In the genomic region with DNA sequence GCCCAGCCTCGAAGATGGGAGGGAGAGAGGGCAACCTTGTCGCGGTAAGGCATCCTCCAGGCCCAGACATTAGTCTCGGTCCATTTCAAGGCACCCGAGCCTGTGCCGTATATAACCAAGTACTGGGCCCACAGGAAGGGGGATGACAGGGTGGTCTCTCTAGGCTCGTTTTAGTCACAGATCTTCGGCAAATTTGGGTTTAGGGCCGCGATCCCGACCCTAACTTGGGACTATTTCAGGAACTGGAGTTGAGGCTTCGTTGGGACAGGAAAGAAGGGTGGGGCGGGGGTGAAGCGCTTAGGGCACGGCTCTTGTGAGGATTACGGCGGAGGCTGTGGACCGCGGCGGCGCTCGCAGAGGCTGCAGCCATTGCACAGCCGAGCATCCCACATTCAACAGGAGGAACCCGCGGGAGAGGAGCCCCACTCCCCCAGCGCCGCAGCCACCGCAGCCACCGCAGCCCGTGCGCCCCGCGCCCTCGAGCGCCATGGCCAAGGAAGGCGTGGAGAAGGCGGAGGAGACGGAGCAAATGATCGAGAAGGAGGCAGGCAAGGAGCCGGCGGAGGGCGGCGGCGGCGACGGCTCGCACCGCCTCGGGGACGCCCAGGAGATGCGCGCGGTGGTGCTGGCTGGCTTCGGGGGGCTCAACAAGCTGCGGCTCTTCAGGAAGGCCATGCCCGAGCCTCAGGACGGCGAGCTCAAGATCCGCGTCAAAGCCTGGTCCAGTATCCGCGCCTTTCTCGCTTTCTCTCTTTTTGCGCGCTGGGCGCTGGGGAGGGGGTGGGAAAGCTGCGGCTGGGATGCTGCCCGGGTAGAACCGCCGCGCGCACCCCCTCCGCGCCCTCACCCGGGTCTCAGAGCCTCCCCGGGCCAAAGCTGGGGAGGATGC, we compare ENCODE assay signal across 9 cellular contexts. TPM values are rescaled to one million over a fixed set of nuclear protein-coding genes. Genes with fewer than 3 reads are reported as not detected.
DNase-seq lines count a peak whose midpoint lies in the region; ATAC-seq, FAIRE-seq and TF ChIP-seq lines count a peak whose summit lies in the region.
"Had no signal": no experiment of that assay in that cellular context is flagged by ENCODE, and none has a peak within 500 bp of the region (broad histone marks: within the 10 kb centered on the region; RNA-seq: fewer than 3 reads in every experiment).

A gene with protein sequence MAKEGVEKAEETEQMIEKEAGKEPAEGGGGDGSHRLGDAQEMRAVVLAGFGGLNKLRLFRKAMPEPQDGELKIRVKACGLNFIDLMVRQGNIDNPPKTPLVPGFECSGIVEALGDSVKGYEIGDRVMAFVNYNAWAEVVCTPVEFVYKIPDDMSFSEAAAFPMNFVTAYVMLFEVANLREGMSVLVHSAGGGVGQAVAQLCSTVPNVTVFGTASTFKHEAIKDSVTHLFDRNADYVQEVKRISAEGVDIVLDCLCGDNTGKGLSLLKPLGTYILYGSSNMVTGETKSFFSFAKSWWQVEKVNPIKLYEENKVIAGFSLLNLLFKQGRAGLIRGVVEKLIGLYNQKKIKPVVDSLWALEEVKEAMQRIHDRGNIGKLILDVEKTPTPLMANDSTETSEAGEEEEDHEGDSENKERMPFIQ (plus strand): TSS at position 369 of the 889 bp plus-strand sequence. CDS start 119 bp downstream, at position 488.

- ATAC-seq in HepG2 = peak; percentile 82
- ATAC-seq in HG02763 (IDR thresholded peaks at IDR 0.05; ENCODE audit: unreplicated experiment) = no peak
- ATAC-seq: left colon had no signal

- H3K4me3 ChIP-seq in AG04449 (ENCODE audit: low read depth, low read length) (peak within 1 kb of the TSS; percentile 85), NT2/D1 (ENCODE audit: insufficient read length, low read depth) (peak within 1 kb of the TSS; percentile 83), duodenal mucosa (ENCODE audit: low read depth in 1 of 2, low read length in 2 of 2) (peak within 1 kb of the TSS; percentile 25 to 50), HepG2 (replicated peaks in 1 of 3; ENCODE audit: insufficient read depth in 1 of 3, low read depth in 2 of 3, low read length in 3 of 3) (peak within 1 kb of the TSS in 1 of 3 experiments; percentile 34; a peak in 1 of 6 replicates), stomach (peak within 1 kb of the TSS; percentile 46 to 62 (median 52))

- TF ChIP-seq RAD21 in HepG2 (CRISPR knock-in tag; IDR thresholded peaks at IDR 0.05) = no peak

- POLR2A ChIA-PET in AG04449 (lab: Yijun Ruan, JAX) = interaction anchor here (1.0 to 1.7 kb wide), 2 partner anchors 8 to 45 kb away, joined by 3 to 6 read pairs; no protein-coding TSS in a partner anchor
- POLR2A ChIA-PET in HepG2 (lab: Yijun Ruan, JAX) = no interaction called here

- no peak for DNase-seq in AG04449 (ENCODE audit: low read depth, low spot score)
- DNase-seq in GM13976 (ENCODE audit: low spot score) = peak; percentile 48
- peak; percentile 44 for DNase-seq in NT2/D1 (ENCODE audit: low read depth, low spot score)
- no peak for DNase-seq in HepG2 (ENCODE audit: low spot score)
- DNase-seq in stomach = no peak
- DNase-seq in NCI-H2107 (lab: John Stamatoyannopoulos, UW) = no peak

- peak within 1 kb of the TSS; percentile 21; the same call in 1 of the 2 replicates for H3K4me2 ChIP-seq in HepG2 (ENCODE audit: low read depth, low read length)

- H3K9me3 ChIP-seq in NT2/D1 (ENCODE audit: insufficient read depth, low read length) = peaks cover 13% of the 10 kb centered on the region; the same call in 1 of the 2 replicates
- H3K9me3 ChIP-seq in duodenal mucosa (ENCODE audit: control insufficient read depth in 1 of 2, low read length in 2 of 2) = no peaks in the 10 kb centered on the region
- no peaks in the 10 kb centered on the region for H3K9me3 ChIP-seq in HepG2 (ENCODE audit: low read length)
- no peaks in the 10 kb centered on the region for H3K9me3 ChIP-seq in stomach

- no peak within 1 kb of the TSS for H3K27ac ChIP-seq in duodenal mucosa (ENCODE audit: low read depth, low read length)
- no peak within 1 kb of the TSS for H3K27ac ChIP-seq in HepG2 (ENCODE audit: extremely low read length, insufficient read depth, low read length)
- H3K27ac ChIP-seq in stomach = no peak within 1 kb of the TSS

- peaks cover 38% of the 10 kb centered on the region for H3K27me3 ChIP-seq in NT2/D1 (ENCODE audit: insufficient read depth, insufficient read length)
- peaks cover 28 to 40% of the 10 kb centered on the region in 2 donors for H3K27me3 ChIP-seq in duodenal mucosa (ENCODE audit: control insufficient read depth in 1 of 2, insufficient read depth in 2 of 2, low read length in 2 of 2)
- H3K27me3 ChIP-seq in HepG2 (ENCODE audit: control insufficient read depth in 1 of 2, insufficient read depth in 2 of 2, low read length in 2 of 2) = peaks cover 4 to 48% of the 10 kb centered on the region in 2 experiments; a peak in 4 of 5 replicates
- H3K27me3 ChIP-seq in stomach = peaks cover 16 to 81% (median 27%) of the 10 kb centered on the region in 3 donors

- H2AFZ ChIP-seq in HepG2 (ENCODE audit: low read length) = no peak within 1 kb of the TSS

- no TSS peak for BruUV-seq in HepG2 (replicated peaks; lab: Mats Ljungman, UMichigan)

- H3K4me1 ChIP-seq in NT2/D1 (ENCODE audit: insufficient read depth, insufficient read length) (no peaks in the 10 kb centered on the region), duodenal mucosa (ENCODE audit: control insufficient read depth in 1 of 2, insufficient read depth in 2 of 2, low read length in 2 of 2) (no peaks in the 10 kb centered on the region), HepG2 (ENCODE audit: insufficient read depth, low read length) (peaks cover 6% of the 10 kb centered on the region), stomach (peaks cover 6 to 19% (median 15%) of the 10 kb centered on the region in 4 donors)

- intact Hi-C loops in HepG2 (cut with micrococcal nuclease; ENCODE audit: unreplicated experiment) = no loop called here
- intact Hi-C loops in stomach (cut with DNase I; ENCODE audit: low total_unique reads) = no loop called here

- no peaks in the 10 kb centered on the region for H4K20me1 ChIP-seq in HepG2 (ENCODE audit: insufficient read depth, low read length)

- FAIRE-seq in HepG2 (lab: Jason Lieb, UNC) = no peak

- H3K9ac ChIP-seq in NT2/D1 (ENCODE audit: insufficient read length, low read depth) = peak within 1 kb of the TSS; percentile 81
- H3K9ac ChIP-seq in duodenal mucosa (ENCODE audit: low read depth in 1 of 2, low read length in 2 of 2) = no peak within 1 kb of the TSS
- H3K9ac ChIP-seq in HepG2 (ENCODE audit: insufficient read depth, low read depth, low read length) = no peak within 1 kb of the TSS

- in situ Hi-C loops in GM13976 (cut with MboI; ENCODE audit: low sequenced_read_pairs, unreplicated experiment) (no loop called here), HepG2 (cut with HindIII; ENCODE audit: extremely low pct_ligation_motif_present, low pct_unique_long_range_greater_than_20kb) (loop anchor here (25.0 kb wide), 1 partner anchor 174 kb away; no protein-coding TSS in a partner anchor)

- H3K36me3 ChIP-seq in NT2/D1 (ENCODE audit: insufficient read depth, insufficient read length, low read length) (no peaks in the 10 kb centered on the region), duodenal mucosa (ENCODE audit: control insufficient read depth in 1 of 2, insufficient read depth in 2 of 2, low read length in 2 of 2) (no peaks in the 10 kb centered on the region), HepG2 (replicated peaks in 1 of 2; ENCODE audit: control insufficient read depth in 1 of 2, insufficient read depth in 2 of 2, low read length in 2 of 2) (no peaks in the 10 kb centered on the region), stomach (no peaks in the 10 kb centered on the region)

- no peaks in the 10 kb centered on the region for H3K79me2 ChIP-seq in HepG2 (ENCODE audit: insufficient read depth, low read length)

- no peak for TF ChIP-seq POLR2A in HepG2 (IDR thresholded peaks at IDR 0.05; ENCODE audit: insufficient read depth in 1 of 2, low read depth in 2 of 2, low read length in 2 of 2)
- TF ChIP-seq POLR2A in stomach (IDR thresholded peaks at IDR 0.05) = no peak

- CTCF ChIA-PET in AG04449 (lab: Yijun Ruan, JAX) = interaction anchor here (2.8 to 3.1 kb wide), 3 partner anchors 7 to 181 kb away, joined by 10 to 16 read pairs (median 13); no protein-coding TSS in a partner anchor
- CTCF ChIA-PET in HepG2 (lab: Yijun Ruan, JAX; ENCODE audit: low intra/inter-chr PET ratio, low total read pairs) = no interaction called here

- WGBS in HepG2 (ENCODE audit: low lambda C conversion rate) = 20% methylated on average over 68 of the region's 76 CpGs
- WGBS in stomach, 5 donors = 1 to 2% (median 2%) methylated on average over 53 to 76 of the region's 76 CpGs

- TF ChIP-seq EP300 in HepG2 (IDR thresholded peaks at IDR 0.05; ENCODE audit: low read depth in 2 of 2, low read length in 2 of 2) = no peak
- no peak for TF ChIP-seq EP300 in HepG2 (CRISPR knock-in tag; IDR thresholded peaks at IDR 0.05; ENCODE audit: borderline replicate concordance)
- no peak for TF ChIP-seq EP300 in stomach (IDR thresholded peaks at IDR 0.05)

- TF ChIP-seq CTCF in AG04449 (IDR thresholded peaks at IDR 0.05; ENCODE audit: insufficient read depth, low read length, missing control alignments) (no peak), GM13976 (IDR thresholded peaks at IDR 0.05; ENCODE audit: borderline replicate concordance, control extremely low read depth, extremely low read depth, insufficient read depth, missing control alignments) (no peak), HepG2 (CRISPR knock-in tag; IDR thresholded peaks at IDR 0.05) (peak; percentile 11; the same call in 1 of the 2 replicates), stomach (IDR thresholded peaks at IDR 0.05) (no peak)

RNA-seq across cellular contexts. Expression of the gene that starts here (rescaled TPM):
- not detected in 2 replicates for total RNA-seq in HepG2 (2016; rRNA removed; fragmentation: Illumina TruSeq; extraction: Trizol)
- not detected in 2 replicates for total RNA-seq in HepG2 (2016; cell fraction: cytosol; rRNA removed; fragmentation: Illumina TruSeq; extraction: Trizol; ENCODE audit: low read depth)
- not detected in 2 replicates for total RNA-seq in HepG2 (2016; cell fraction: insoluble cytoplasmic fraction; rRNA removed; fragmentation: Illumina TruSeq; extraction: Trizol)
- not detected in 2 replicates for total RNA-seq in HepG2 (2016; cell fraction: membrane; rRNA removed; fragmentation: Illumina TruSeq; extraction: Trizol)
- not detected in 2 replicates for total RNA-seq in HepG2 (2016; cell fraction: nucleus; rRNA removed; fragmentation: Illumina TruSeq; extraction: Trizol)
- not detected in 2 replicates for polyA plus RNA-seq in HepG2 (2011; rRNA removed)
- 0.01 TPM in 1 of 2 replicates, not detected in the other for polyA plus RNA-seq in HepG2 (2011; cell fraction: cytosol; rRNA removed)
- not detected in 2 replicates for polyA plus RNA-seq in HepG2 (2011; cell fraction: nucleus; rRNA removed)
- polyA plus RNA-seq in HepG2 (2012) = not detected in 2 replicates
- not detected in 2 replicates for polyA plus RNA-seq in HepG2 (2016; cell fraction: cytosol; fragmentation: Illumina TruSeq; extraction: Trizol; ENCODE audit: low read depth)
- not detected in 2 replicates for polyA plus RNA-seq in HepG2 (2016; cell fraction: insoluble cytoplasmic fraction; fragmentation: Illumina TruSeq; extraction: Trizol; ENCODE audit: low read depth)
- not detected in 2 replicates for polyA plus RNA-seq in HepG2 (2016; cell fraction: membrane; fragmentation: Illumina TruSeq; extraction: Trizol; ENCODE audit: low read depth)
- not detected in 2 replicates for polyA plus RNA-seq in HepG2 (2016; cell fraction: nucleus; fragmentation: Illumina TruSeq; extraction: Trizol; ENCODE audit: insufficient read depth, low read depth)
- polyA minus RNA-seq in HepG2 (2011; rRNA and poly(A)+ RNA removed; ENCODE audit: low replicate concordance) = not detected in 2 replicates
- polyA minus RNA-seq in HepG2 (2011; cell fraction: cytosol; rRNA and poly(A)+ RNA removed) = not detected in 2 replicates
- not detected in 2 replicates for polyA minus RNA-seq in HepG2 (2011; cell fraction: nucleus; rRNA and poly(A)+ RNA removed)
- 1 to 10 TPM in 2 of 5 donors, under 1 TPM in 1, not detected in 2; 0.87 to 5.1 (median 1.2) TPM for total RNA-seq in stomach
- polyA plus RNA-seq in stomach = 1 to 10 TPM in 2 of 3 donors, under 1 TPM in 1; 0.61 to 4.4 (median 1.5) TPM

Comparison
In these comparisons a context has a peak if more than half of its experiments do, and no peak if none do; other contexts are left out.
1. Peak in ATAC-seq and H3K4me2 ChIP-seq in HepG2; RNA of the gene not detected or under 1 TPM.
2. DNase-seq: peak in GM13976 (single experiment) and NT2/D1 (single experiment); none in AG04449 (single experiment), HepG2 (single experiment), stomach (single experiment) and NCI-H2107 (single experiment).